In genomic region chr9:127651697-127652610, GRCh38 we compare ENCODE assay signal across 28 cellular contexts. TPM values are rescaled to one million over a fixed set of nuclear protein-coding genes. Genes with fewer than 3 reads are reported as not detected.
DNase-seq lines count a peak whose midpoint lies in the region; ATAC-seq and TF ChIP-seq lines count a peak whose summit lies in the region.
"Had no signal": no experiment of that assay in that cellular context is flagged by ENCODE, and none has a peak within 500 bp of the region (broad histone marks: within the 10 kb centered on the region; RNA-seq: fewer than 3 reads in every experiment).

No MANE protein-coding gene starts in this region.

- POLR2A ChIA-PET in HEK293 (lab: Yijun Ruan, JAX) = no interaction called here

- peak; percentile 30 for ATAC-seq in Right ventricle myocardium inferior
- ATAC-seq: naive thymus-derived CD4-positive, alpha-beta T cell; psoas muscle had no signal

- intact Hi-C loops in Right ventricle myocardium inferior (cut with DNase I) (loop anchor here (5.0 kb wide), 1 partner anchor 40 kb away; the partner anchor contains the start of gene STXBP1), posterior vena cava (cut with DNase I) (no loop called here)

- H3K4me3 ChIP-seq in right atrium auricular region (no peak overlapping the region), HEK293 (ENCODE audit: low read depth, low read length) (no peak overlapping the region)
- H3K4me3 ChIP-seq: coronary artery, psoas muscle, SJCRH30, tibial nerve had no signal

- H3K4me1 ChIP-seq in right atrium auricular region (no peaks in the 10 kb centered on the region), HEK293 (ENCODE audit: control insufficient read depth, insufficient read depth, low read length) (no peaks in the 10 kb centered on the region)
- H3K4me1 ChIP-seq: psoas muscle, SJCRH30 had no signal

- H3K27ac ChIP-seq in right atrium auricular region (no peak overlapping the region), HEK293 (ENCODE audit: extremely low read depth, low read depth, low read length) (no peak overlapping the region)
- H3K27ac ChIP-seq: coronary artery, epithelial cell of prostate, neutrophil, psoas muscle, SJCRH30, tibial nerve had no signal

- H3K9me3 ChIP-seq in right atrium auricular region (no peaks in the 10 kb centered on the region), HEK293 (ENCODE audit: control insufficient read depth, insufficient read depth, low read depth, low read length) (no peaks in the 10 kb centered on the region)
- H3K9me3 ChIP-seq: neutrophil, psoas muscle, SJCRH30, tibial nerve had no signal

- DNase-seq in Right ventricle myocardium inferior (ENCODE audit: missing footprints) (no peak), right atrium auricular region (ENCODE audit: low spot score) (no peak), mesothelial cell of epicardium (ENCODE audit: low spot score in 2 of 2, unreplicated experiment in 2 of 2) (no peak), NCI-H1436 treated with DMSO at 0.1 percent for 48 hours (lab: John Stamatoyannopoulos, UW) (no peak), occipital lobe (lab: John Stamatoyannopoulos, UW) (no peak), posterior vena cava (ENCODE audit: low spot score) (no peak)
- DNase-seq: activated CD4-positive, alpha-beta T cell treated with anti-CD3 and anti-CD28 coated beads, Interleukin-2, amount 10 ng/mL, durations not matched to agents 7 days and 5 days; activated effector memory CD4-positive, alpha-beta T cell treated with Interleukin-2 at 50 U/mL for 16 hours; activated naive CD8-positive, alpha-beta T cell treated with anti-CD3 and anti-CD28 coated beads for 36 hours; aorta; caudate nucleus; CD8-positive, alpha-beta memory T cell; effector memory CD4-positive, alpha-beta T cell; islet precursor cell; naive thymus-derived CD4-positive, alpha-beta T cell; NCI-H1048; NCI-H1694; psoas muscle; SJCRH30; stimulated activated CD4-positive, alpha-beta T cell treated with anti-CD3 and anti-CD28 coated beads, Interleukin-4, amount 100 ng/mL, for 24 hours; T1000 had no signal

- no peaks in the 10 kb centered on the region for H3K27me3 ChIP-seq in right atrium auricular region
- H3K27me3 ChIP-seq: SJCRH30, tibial nerve had no signal

- H3K27ac Mint-ChIP-seq in brain = peak overlapping the region in 3 of 5 experiments; percentile 4 to 44 (median 27)
- peak overlapping the region; percentile 32 for H3K27ac Mint-ChIP-seq in mesothelial cell of epicardium
- H3K27ac Mint-ChIP-seq: activated CD4-positive, alpha-beta T cell treated with anti-CD3 and anti-CD28 coated beads, Interleukin-2, amount 10 ng/mL, durations not matched to agents 7 days and 5 days; activated naive CD8-positive, alpha-beta T cell treated with anti-CD3 and anti-CD28 coated beads for 36 hours; naive thymus-derived CD4-positive, alpha-beta T cell had no signal

- CTCF ChIA-PET in HEK293 (lab: Yijun Ruan, JAX) = interaction anchor here (0.6 to 1.0 kb wide), 4 partner anchors 11 to 178 kb away, joined by 3 to 8 read pairs (median 3); no protein-coding TSS in a partner anchor

- H3K4me3 Mint-ChIP-seq in brain (no peak overlapping the region), mesothelial cell of epicardium (no peak overlapping the region)
- H3K4me3 Mint-ChIP-seq: activated CD4-positive, alpha-beta T cell treated with anti-CD3 and anti-CD28 coated beads, Interleukin-2, amount 10 ng/mL, durations not matched to agents 7 days and 5 days; activated naive CD8-positive, alpha-beta T cell treated with anti-CD3 and anti-CD28 coated beads for 36 hours; CD8-positive, alpha-beta memory T cell; naive thymus-derived CD4-positive, alpha-beta T cell had no signal

- no peaks in the 10 kb centered on the region for H3K27me3 Mint-ChIP-seq in brain
- no peaks in the 10 kb centered on the region for H3K27me3 Mint-ChIP-seq in mesothelial cell of epicardium (ENCODE audit: low read depth)
- H3K27me3 Mint-ChIP-seq: activated CD4-positive, alpha-beta T cell treated with anti-CD3 and anti-CD28 coated beads, Interleukin-2, amount 10 ng/mL, durations not matched to agents 7 days and 5 days; activated naive CD8-positive, alpha-beta T cell treated with anti-CD3 and anti-CD28 coated beads for 36 hours; CD8-positive, alpha-beta memory T cell; naive thymus-derived CD4-positive, alpha-beta T cell had no signal

- TF ChIP-seq CTCF in right atrium auricular region (IDR thresholded peaks at IDR 0.05) = no peak
- peak; percentile 50; the same call in 1 of the 2 replicates for TF ChIP-seq CTCF in HEK293 (tag by site-specific recombination; IDR thresholded peaks at IDR 0.05)
- no peak for TF ChIP-seq CTCF in brain (conservative IDR thresholded peaks at IDR 0.05)
- TF ChIP-seq CTCF in mesothelial cell of epicardium (IDR thresholded peaks at IDR 0.05; ENCODE audit: unreplicated experiment) = no peak

- H3K4me1 Mint-ChIP-seq in brain (peaks cover 8% of the 10 kb centered on the region), mesothelial cell of epicardium (peaks cover 12% of the 10 kb centered on the region)
- H3K4me1 Mint-ChIP-seq: activated CD4-positive, alpha-beta T cell treated with anti-CD3 and anti-CD28 coated beads, Interleukin-2, amount 10 ng/mL, durations not matched to agents 7 days and 5 days; CD8-positive, alpha-beta memory T cell; naive thymus-derived CD4-positive, alpha-beta T cell had no signal

- peaks cover 0 to 2% (median 0%) of the 10 kb centered on the region in 5 experiments for H3K9me3 Mint-ChIP-seq in brain
- H3K9me3 Mint-ChIP-seq in mesothelial cell of epicardium = no peaks in the 10 kb centered on the region
- H3K9me3 Mint-ChIP-seq: activated CD4-positive, alpha-beta T cell treated with anti-CD3 and anti-CD28 coated beads, Interleukin-2, amount 10 ng/mL, durations not matched to agents 7 days and 5 days; activated naive CD8-positive, alpha-beta T cell treated with anti-CD3 and anti-CD28 coated beads for 36 hours; CD8-positive, alpha-beta memory T cell; naive thymus-derived CD4-positive, alpha-beta T cell had no signal

- H3K36me3 Mint-ChIP-seq in brain = peaks cover 43% of the 10 kb centered on the region
- peaks cover 19% of the 10 kb centered on the region for H3K36me3 Mint-ChIP-seq in mesothelial cell of epicardium

- H3K36me3 ChIP-seq in right atrium auricular region = peaks cover 5% of the 10 kb centered on the region
- H3K36me3 ChIP-seq in HEK293 (ENCODE audit: control insufficient read depth in 2 of 2, insufficient read depth in 1 of 2, low read length in 2 of 2) = peaks cover 0 to 16% of the 10 kb centered on the region in 2 experiments; a peak in 1 of 3 replicates
- H3K36me3 ChIP-seq: neutrophil, SJCRH30 had no signal

TF ChIP-seq in HEK293, 187 proteins besides CTCF, POLR2A, EP300 and RAD21 (continues in another document):
- TF ChIP-seq ZSCAN23 (tag by site-specific recombination; IDR thresholded peaks at IDR 0.05) = no peak
- no peak for TF ChIP-seq ZNF221 (tag by site-specific recombination; IDR thresholded peaks at IDR 0.05; ENCODE audit: borderline replicate concordance)
- no peak for TF ChIP-seq ZNF768 (tag by site-specific recombination; IDR thresholded peaks at IDR 0.05)
- no peak for TF ChIP-seq TRIM28 (IDR thresholded peaks at IDR 0.05; ENCODE audit: borderline replicate concordance, low read length)
- TF ChIP-seq PRDM10 (tag by site-specific recombination; IDR thresholded peaks at IDR 0.05) = no peak
- no peak for TF ChIP-seq ZNF704 (tag by site-specific recombination; IDR thresholded peaks at IDR 0.05)

RNA-seq across cellular contexts. Expression of gene STXBP1, which starts 39.9 kb away (rescaled TPM):
- total RNA-seq in Right ventricle myocardium inferior = 51.5 TPM
- 10 to 100 TPM; 44.9 to 72.8 TPM for total RNA-seq in right atrium auricular region
- polyA plus RNA-seq in brain (ENCODE audit: insufficient read depth, low read depth, low replicate concordance) = 298 TPM
- total RNA-seq in mesothelial cell of epicardium = 94.9 to 112 TPM (median 105 TPM) in 3 replicates
- total RNA-seq in occipital lobe = 78.5 TPM
- total RNA-seq in posterior vena cava = 10 to 100 TPM; 69.4 to 80.3 TPM

RNA-seq across cellular contexts. Expression of gene CFAP157, which starts 54.8 kb away (rescaled TPM):
- total RNA-seq in Right ventricle myocardium inferior (not detected), right atrium auricular region (not detected), mesothelial cell of epicardium (0.34 to 0.49 TPM (median 0.41 TPM) in 3 replicates), occipital lobe (0.16 TPM), posterior vena cava (under 1 TPM; 0.14 TPM)
- polyA plus RNA-seq in brain (ENCODE audit: insufficient read depth, low read depth, low replicate concordance) = not detected
- total RNA-seq: activated CD4-positive, alpha-beta T cell treated with anti-CD3 and anti-CD28 coated beads, Interleukin-2, amount 10 ng/mL, durations not matched to agents 7 days and 5 days; activated CD8-positive, alpha-beta memory T cell treated with anti-CD3 and anti-CD28 coated beads for 36 hours; activated naive CD8-positive, alpha-beta T cell treated with anti-CD3 and anti-CD28 coated beads for 36 hours; CD8-positive, alpha-beta memory T cell; SJCRH30 had no signal
